Comparison of ENCODE assay signal across 7 cellular contexts in the genomic region with DNA sequence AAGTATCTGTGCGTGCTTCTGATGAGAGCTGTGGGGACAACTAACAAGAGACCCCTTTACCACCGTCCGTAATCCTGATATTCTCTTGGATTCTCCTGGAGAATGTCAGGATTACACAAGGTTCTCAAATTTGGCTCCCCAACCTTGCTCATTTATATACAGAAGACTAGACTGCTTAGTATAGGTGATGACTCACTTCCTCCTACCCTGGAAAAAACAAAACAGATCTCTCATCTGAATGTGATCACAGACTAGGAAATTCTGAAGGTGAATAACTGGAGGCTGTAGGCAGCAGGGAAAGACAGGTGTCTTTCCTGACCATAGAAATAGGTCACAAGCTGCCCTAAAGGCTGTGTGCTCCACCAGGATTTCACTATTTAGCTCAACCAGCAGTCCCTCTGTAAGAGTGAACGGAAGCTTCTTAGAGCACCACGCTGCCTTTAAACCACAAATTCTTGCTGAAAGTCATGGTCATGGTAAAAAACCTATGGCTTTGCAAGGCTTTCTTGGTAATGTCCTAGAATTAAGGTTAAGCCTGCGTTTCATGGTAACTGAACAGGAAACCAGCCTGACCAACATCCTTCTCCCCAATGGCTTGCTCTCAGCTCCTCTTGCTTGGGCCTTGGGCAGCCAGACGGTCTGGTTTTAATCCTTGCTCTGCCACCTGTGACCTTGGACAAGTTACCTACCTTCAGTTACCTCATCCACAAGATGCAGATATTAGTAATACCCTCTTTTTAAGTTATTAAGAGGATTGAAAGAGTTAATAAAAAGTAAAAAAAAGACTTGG. TPM values are rescaled to one million over a fixed set of nuclear protein-coding genes. Genes with fewer than 3 reads are reported as not detected.
A peak's percentile ranks its signal among the peaks of the same experiment; 100 is the strongest.
DNase-seq lines count a peak whose midpoint lies in the region; ATAC-seq and TF ChIP-seq lines count a peak whose summit lies in the region.
"Not testable (repeated sequence)": the region's sequence is repeated elsewhere in the genome, so short reads cannot be mapped to it uniquely, and the experiment has no call there.

No MANE protein-coding gene starts in this region.

- POLR2A ChIA-PET in activated naive CD8-positive, alpha-beta T cell treated with anti-CD3 and anti-CD28 coated beads, Interleukin-2, amount 10 ng/mL, durations not matched to agents 7 days and 5 days (lab: Charles Lee): not testable (repeated sequence)

- ATAC-seq in GM21825 (IDR thresholded peaks at IDR 0.05; ENCODE audit: unreplicated experiment): peak; percentile 57
- peak; percentile 82 for ATAC-seq in RWPE2 (ENCODE audit: low read depth)
- peak; percentile 84 to 86 for ATAC-seq in activated CD4-positive, CD25-positive, alpha-beta regulatory T cell treated with anti-CD3 and anti-CD28 coated beads, Interleukin-2, amount 50 U/mL, for 24 hours
- ATAC-seq in activated CD8-positive, alpha-beta memory T cell treated with anti-CD3 and anti-CD28 coated beads, Interleukin-2, amount 10 ng/mL, durations not matched to agents 7 days and 5 days: peak; percentile 87
- ATAC-seq in activated naive CD8-positive, alpha-beta T cell treated with anti-CD3 and anti-CD28 coated beads, Interleukin-2, amount 10 ng/mL, durations not matched to agents 7 days and 5 days (ENCODE audit: low read depth): peak; percentile 88
- ATAC-seq in foreskin keratinocyte: peak; percentile 65
- peak; percentile 90 for ATAC-seq in stimulated activated effector memory CD8-positive, alpha-beta T cell treated with anti-CD3 and anti-CD28 coated beads, Interleukin-12 subunit alpha, Interleukin-12 subunit beta, amount 100 ng/mL, for 72 hours

- not testable (repeated sequence) for H3K4me3 ChIP-seq in RWPE2 (ENCODE audit: severe bottlenecking)

- H3K4me1 Mint-ChIP-seq in activated CD8-positive, alpha-beta memory T cell treated with anti-CD3 and anti-CD28 coated beads, Interleukin-2, amount 10 ng/mL, durations not matched to agents 7 days and 5 days; activated naive CD8-positive, alpha-beta T cell treated with anti-CD3 and anti-CD28 coated beads, Interleukin-2, amount 10 ng/mL, durations not matched to agents 7 days and 5 days; stimulated activated effector memory CD8-positive, alpha-beta T cell treated with anti-CD3 and anti-CD28 coated beads, Interleukin-12 subunit alpha, Interleukin-12 subunit beta, amount 100 ng/mL, for 72 hours: not testable (repeated sequence)

- not testable (repeated sequence) for H3K27ac Mint-ChIP-seq in activated CD8-positive, alpha-beta memory T cell treated with anti-CD3 and anti-CD28 coated beads, Interleukin-2, amount 10 ng/mL, durations not matched to agents 7 days and 5 days; activated naive CD8-positive, alpha-beta T cell treated with anti-CD3 and anti-CD28 coated beads, Interleukin-2, amount 10 ng/mL, durations not matched to agents 7 days and 5 days; stimulated activated effector memory CD8-positive, alpha-beta T cell treated with anti-CD3 and anti-CD28 coated beads, Interleukin-12 subunit alpha, Interleukin-12 subunit beta, amount 100 ng/mL, for 72 hours

- CTCF ChIA-PET in activated CD8-positive, alpha-beta memory T cell treated with anti-CD3 and anti-CD28 coated beads, Interleukin-2, amount 10 ng/mL, durations not matched to agents 7 days and 5 days (lab: Charles Lee): not testable (repeated sequence)

- H3K27me3 ChIP-seq in RWPE2 (ENCODE audit: insufficient read depth, poor library complexity, severe bottlenecking); foreskin keratinocyte: not testable (repeated sequence)

- H3K4me3 Mint-ChIP-seq in activated CD8-positive, alpha-beta memory T cell treated with anti-CD3 and anti-CD28 coated beads, Interleukin-2, amount 10 ng/mL, durations not matched to agents 7 days and 5 days; activated naive CD8-positive, alpha-beta T cell treated with anti-CD3 and anti-CD28 coated beads, Interleukin-2, amount 10 ng/mL, durations not matched to agents 7 days and 5 days; stimulated activated effector memory CD8-positive, alpha-beta T cell treated with anti-CD3 and anti-CD28 coated beads, Interleukin-12 subunit alpha, Interleukin-12 subunit beta, amount 100 ng/mL, for 72 hours: not testable (repeated sequence)

- not testable (repeated sequence) for TF ChIP-seq CTCF in RWPE2 (IDR thresholded peaks at IDR 0.05; ENCODE audit: poor library complexity, severe bottlenecking); foreskin keratinocyte (conservative IDR thresholded peaks at IDR 0.05)

- not testable (repeated sequence) for H3K27ac ChIP-seq in RWPE2 (ENCODE audit: poor library complexity, severe bottlenecking); foreskin keratinocyte

- H3K36me3 Mint-ChIP-seq in activated CD8-positive, alpha-beta memory T cell treated with anti-CD3 and anti-CD28 coated beads, Interleukin-2, amount 10 ng/mL, durations not matched to agents 7 days and 5 days; activated naive CD8-positive, alpha-beta T cell treated with anti-CD3 and anti-CD28 coated beads, Interleukin-2, amount 10 ng/mL, durations not matched to agents 7 days and 5 days; stimulated activated effector memory CD8-positive, alpha-beta T cell treated with anti-CD3 and anti-CD28 coated beads, Interleukin-12 subunit alpha, Interleukin-12 subunit beta, amount 100 ng/mL, for 72 hours: not testable (repeated sequence)

- not testable (repeated sequence) for H3K9me3 Mint-ChIP-seq in activated CD8-positive, alpha-beta memory T cell treated with anti-CD3 and anti-CD28 coated beads, Interleukin-2, amount 10 ng/mL, durations not matched to agents 7 days and 5 days (ENCODE audit: low read depth); activated naive CD8-positive, alpha-beta T cell treated with anti-CD3 and anti-CD28 coated beads, Interleukin-2, amount 10 ng/mL, durations not matched to agents 7 days and 5 days; stimulated activated effector memory CD8-positive, alpha-beta T cell treated with anti-CD3 and anti-CD28 coated beads, Interleukin-12 subunit alpha, Interleukin-12 subunit beta, amount 100 ng/mL, for 72 hours

- not testable (repeated sequence) for H3K27me3 Mint-ChIP-seq in activated CD8-positive, alpha-beta memory T cell treated with anti-CD3 and anti-CD28 coated beads, Interleukin-2, amount 10 ng/mL, durations not matched to agents 7 days and 5 days; activated naive CD8-positive, alpha-beta T cell treated with anti-CD3 and anti-CD28 coated beads, Interleukin-2, amount 10 ng/mL, durations not matched to agents 7 days and 5 days

- not testable (repeated sequence) for DNase-seq in RWPE2 (ENCODE audit: low spot score); activated CD8-positive, alpha-beta memory T cell treated with anti-CD3 and anti-CD28 coated beads, Interleukin-2, amount 10 ng/mL, durations not matched to agents 7 days and 5 days; activated naive CD8-positive, alpha-beta T cell treated with anti-CD3 and anti-CD28 coated beads, Interleukin-2, amount 10 ng/mL, durations not matched to agents 7 days and 5 days; foreskin keratinocyte; stimulated activated effector memory CD8-positive, alpha-beta T cell treated with anti-CD3 and anti-CD28 coated beads, Interleukin-12 subunit alpha, Interleukin-12 subunit beta, amount 100 ng/mL, for 72 hours (ENCODE audit: low spot score in 2 of 2)

- H3K4me1 ChIP-seq in RWPE2 (ENCODE audit: insufficient read depth, poor library complexity, severe bottlenecking); foreskin keratinocyte: not testable (repeated sequence)

- not testable (repeated sequence) for H3K36me3 ChIP-seq in RWPE2 (ENCODE audit: low read depth)

- H3K9me3 ChIP-seq in RWPE2 (ENCODE audit: severe bottlenecking): not testable (repeated sequence)

RNA-seq across cellular contexts. Expression of gene GOLGA8B, which starts 39.4 kb away (rescaled TPM):
- total RNA-seq in activated CD8-positive, alpha-beta memory T cell treated with anti-CD3 and anti-CD28 coated beads, Interleukin-2, amount 10 ng/mL, durations not matched to agents 7 days and 5 days: 100 to 1,000 TPM; 278 to 372 TPM
- total RNA-seq in activated naive CD8-positive, alpha-beta T cell treated with anti-CD3 and anti-CD28 coated beads, Interleukin-2, amount 10 ng/mL, durations not matched to agents 7 days and 5 days: 100 to 1,000 TPM; 371 to 410 TPM
- 26.5 and 36.5 TPM in 2 replicates for total RNA-seq in foreskin keratinocyte
- 6.1 and 7.1 TPM in 2 replicates for polyA plus RNA-seq in foreskin keratinocyte
